In the genomic region with DNA sequence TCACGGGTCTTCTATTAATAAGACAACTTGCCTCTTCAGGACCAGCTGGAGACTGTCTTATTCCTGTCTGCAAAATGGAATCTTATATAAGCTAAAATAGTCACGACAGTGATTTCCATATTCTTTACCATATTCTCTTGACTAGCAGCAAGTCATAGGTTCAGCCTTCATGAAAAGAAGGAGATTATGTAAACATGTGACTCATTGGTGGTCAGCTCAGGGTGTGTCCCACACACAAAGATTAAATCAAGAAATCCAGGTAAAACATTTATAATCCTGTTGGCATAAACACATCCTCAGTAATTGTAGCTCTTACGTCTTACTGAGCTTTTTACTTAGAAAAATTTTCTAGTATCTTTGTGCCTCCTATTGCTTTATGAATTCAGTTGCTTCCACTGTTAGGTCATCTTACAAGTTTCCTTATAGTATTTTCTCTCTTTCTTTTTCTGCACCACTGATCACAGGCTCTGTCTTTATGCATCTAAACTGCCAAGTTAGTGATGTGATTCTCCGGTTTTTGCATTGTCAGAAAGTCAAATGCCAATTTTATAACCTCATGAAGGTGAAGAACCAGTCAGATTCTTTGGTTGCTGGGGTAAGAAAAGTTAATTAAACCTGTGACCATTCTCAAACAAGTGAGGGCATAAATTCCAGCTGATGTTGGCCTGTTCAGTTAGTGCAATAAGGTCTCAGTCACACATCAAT, we compare ENCODE assay signal across 22 cellular contexts.
DNase-seq lines count a peak whose midpoint lies in the region; FAIRE-seq and TF ChIP-seq lines count a peak whose summit lies in the region.
"Had no signal": no experiment of that assay in that cellular context is flagged by ENCODE, and none has a peak within 500 bp of the region (broad histone marks: within the 10 kb centered on the region; RNA-seq: fewer than 3 reads in every experiment).

No MANE protein-coding gene starts in this region.

- no peak for FAIRE-seq in D721Med (lab: Jason Lieb, UNC)
- FAIRE-seq: frontal cortex had no signal

- TF ChIP-seq CTCF in fibroblast of the aortic adventitia (IDR thresholded peaks at IDR 0.05; ENCODE audit: insufficient read depth, low read length), result no peak
- no peak for TF ChIP-seq CTCF in D721Med (IDR thresholded peaks at IDR 0.05; ENCODE audit: insufficient read depth, missing control alignments)

- H3K4me3 ChIP-seq in fibroblast of the aortic adventitia (ENCODE audit: low read depth, low read length), result no peak overlapping the region
- H3K4me3 ChIP-seq: BLaER1, left ventricle myocardium inferior, SJCRH30 had no signal

- peak; percentile 54 for DNase-seq in DMS53 (lab: John Stamatoyannopoulos, UW)
- DNase-seq in DMS53 treated with DMSO at 0.1 percent for 48 hours (lab: John Stamatoyannopoulos, UW; ENCODE audit: unreplicated experiment), result no peak
- DNase-seq in amniotic epithelial cell (ENCODE audit: low read depth), result peak; percentile 18
- peak; percentile 14 for DNase-seq in fibroblast of the aortic adventitia (ENCODE audit: low read depth)
- DNase-seq in renal cortical epithelial cell (ENCODE audit: low read depth), result peak; percentile 76
- no peak for DNase-seq in D721Med (ENCODE audit: insufficient read length, low spot score)
- DNase-seq in putamen (ENCODE audit: low spot score), result no peak
- DNase-seq in islet precursor cell, result no peak
- DNase-seq: activated CD4-positive, alpha-beta memory T cell treated with anti-CD3 and anti-CD28 coated beads, Interleukin-2, amount 10 ng/mL, durations not matched to agents 7 days and 5 days; activated naive CD4-positive, alpha-beta T cell treated with Interleukin-2 at 50 U/mL for 16 hours; cerebellar nuclear complex; effector memory CD4-positive, alpha-beta T cell; left ventricle myocardium inferior; NCI-H1105 treated with DMSO at 0.1 percent for 48 hours; NCI-H524 treated with DMSO at 0.1 percent for 48 hours; retina; SJCRH30; stimulated activated CD4-positive, alpha-beta T cell treated with anti-CD3 and anti-CD28 coated beads, Interleukin-12 subunit alpha, Interleukin-12 subunit beta, amount 100 ng/mL, for 4 hours; stimulated activated CD8-positive, alpha-beta memory T cell treated with anti-CD3 and anti-CD28 coated beads, Interleukin-4, amount 100 ng/mL, for 48 hours; T-helper 17 cell had no signal

Comparison
In these comparisons a context has a peak if more than half of its experiments do, and no peak if none do; other contexts are left out.
1. DNase-seq: peak in DMS53 (single experiment), amniotic epithelial cell (single experiment), fibroblast of the aortic adventitia (single experiment) and renal cortical epithelial cell (single experiment); none in DMS53 treated with DMSO at 0.1 percent for 48 hours (single experiment), D721Med (single experiment), putamen (single experiment) and islet precursor cell (single experiment).